ENCODE assay signal across 22 cellular contexts in the genomic region with DNA sequence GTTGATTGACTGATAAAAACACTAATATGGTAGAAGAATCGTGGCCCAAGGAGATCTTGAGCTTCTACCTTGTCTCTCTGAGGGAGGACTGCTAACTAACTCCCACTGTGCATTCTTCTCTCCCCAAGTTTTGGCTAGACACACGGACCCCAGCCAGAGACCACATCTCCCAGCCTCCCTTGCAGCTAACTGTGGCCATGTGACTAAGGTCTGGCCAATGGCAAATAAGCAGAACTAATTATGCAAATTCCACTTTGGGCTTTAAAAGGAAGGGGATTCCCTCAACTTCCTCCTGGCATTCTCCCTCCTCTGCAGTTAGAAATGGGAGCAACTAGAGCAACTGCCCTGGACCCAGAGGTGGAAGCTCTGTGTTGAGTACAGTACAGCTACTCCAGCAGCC. TPM values are rescaled to one million over a fixed set of nuclear protein-coding genes. Genes with fewer than 3 reads are reported as not detected.
DNase-seq lines count a peak whose midpoint lies in the region; ATAC-seq and TF ChIP-seq lines count a peak whose summit lies in the region.
"Had no signal": no experiment of that assay in that cellular context is flagged by ENCODE, and none has a peak within 500 bp of the region (broad histone marks: within the 10 kb centered on the region; RNA-seq: fewer than 3 reads in every experiment).

No MANE protein-coding gene starts in this region.

- no peak overlapping the region for H2AFZ ChIP-seq in SK-N-SH (ENCODE audit: low read depth)

- H3K36me3 Mint-ChIP-seq in WTC11: peaks cover 10% of the 10 kb centered on the region
- H3K36me3 Mint-ChIP-seq: CD8-positive, alpha-beta memory T cell had no signal

- no peaks in the 10 kb centered on the region for H3K79me2 ChIP-seq in SK-N-SH (ENCODE audit: insufficient read depth)

- TF ChIP-seq RAD21 in SK-N-SH (IDR thresholded peaks at IDR 0.05; ENCODE audit: low read length): no peak

- H3K9me3 ChIP-seq in SK-N-SH (no peaks in the 10 kb centered on the region), ovary (no peaks in the 10 kb centered on the region)
- H3K9me3 ChIP-seq: SJCRH30 had no signal

- no peak for TF ChIP-seq EP300 in SK-N-SH (IDR thresholded peaks at IDR 0.05; ENCODE audit: borderline replicate concordance in 1 of 2, low read depth in 1 of 2, low read length in 1 of 2)
- no peak for TF ChIP-seq EP300 in ovary (IDR thresholded peaks at IDR 0.05)

- no peak overlapping the region for H3K4me3 ChIP-seq in SK-N-SH (ENCODE audit: low read depth in 2 of 2, low read length in 1 of 2)
- no peak overlapping the region for H3K4me3 ChIP-seq in ovary
- H3K4me3 ChIP-seq: SJCRH30 had no signal

- no peaks in the 10 kb centered on the region for H3K4me1 ChIP-seq in SK-N-SH (ENCODE audit: control insufficient read depth in 1 of 2, insufficient read depth in 2 of 2, low read depth in 1 of 2, low read length in 1 of 2)
- H3K4me1 ChIP-seq in ovary (ENCODE audit: insufficient read depth): no peaks in the 10 kb centered on the region
- H3K4me1 ChIP-seq: SJCRH30 had no signal

- H3K9me3 Mint-ChIP-seq in WTC11: peaks cover 13% of the 10 kb centered on the region

- intact Hi-C loops in ovary (cut with DNase I): no loop called here

- H3K4me1 Mint-ChIP-seq in WTC11: peaks cover 5% of the 10 kb centered on the region
- H3K4me1 Mint-ChIP-seq: CD8-positive, alpha-beta memory T cell had no signal

- ATAC-seq in SK-N-SH treated with all-trans-retinoic acid at 6 μM for 48 hours (no peak), WTC11 (no peak), HG02763 (IDR thresholded peaks at IDR 0.05; ENCODE audit: unreplicated experiment) (no peak)
- ATAC-seq: HCT116, Panc1 had no signal

- CTCF ChIA-PET in SK-N-SH (lab: Yijun Ruan, JAX) (no interaction called here), WTC11 (lab: Charles Lee) (interaction anchor here (0.5 kb wide), 1 partner anchor 12 kb away, joined by 3 read pairs; no protein-coding TSS in a partner anchor)

- 14% methylated on average over 2 of the region's 2 CpGs for WGBS in SK-N-SH (ENCODE audit: low lambda C conversion rate)
- 57 to 78% (median 74%) methylated on average over 2 of the region's 2 CpGs for WGBS in ovary, 3 donors

- H3K36me3 ChIP-seq in SK-N-SH (replicated peaks in 1 of 2; ENCODE audit: control insufficient read depth in 1 of 2, insufficient read depth in 2 of 2, low read length in 1 of 2) (no peaks in the 10 kb centered on the region), ovary (no peaks in the 10 kb centered on the region)
- H3K36me3 ChIP-seq: SJCRH30 had no signal

- H3K27me3 ChIP-seq in SK-N-SH (ENCODE audit: insufficient read depth) (no peaks in the 10 kb centered on the region), ovary (no peaks in the 10 kb centered on the region)

- no peak for TF ChIP-seq POLR2A in ovary (IDR thresholded peaks at IDR 0.05)

- no peak overlapping the region for H3K4me3 Mint-ChIP-seq in WTC11
- H3K4me3 Mint-ChIP-seq: CD8-positive, alpha-beta memory T cell had no signal

- H3K9me2 ChIP-seq in SK-N-SH: no peaks in the 10 kb centered on the region

- no peaks in the 10 kb centered on the region for H4K20me1 ChIP-seq in SK-N-SH (ENCODE audit: insufficient read depth)

- no peak overlapping the region for H3K27ac Mint-ChIP-seq in WTC11

- H3K27ac ChIP-seq in SK-N-SH (ENCODE audit: low read depth in 2 of 2, low read length in 1 of 2) (no peak overlapping the region), ovary (no peak overlapping the region)
- H3K27ac ChIP-seq: SJCRH30 had no signal

- H3K4me2 ChIP-seq in SK-N-SH: no peak overlapping the region

- DNase-seq in SK-N-SH (no peak), NAMALWA (ENCODE audit: low spot score) (peak; percentile 56), WTC11 (ENCODE audit: low spot score) (no peak), ovary (no peak)
- no peak for DNase-seq in stimulated activated CD4-positive, alpha-beta T cell treated with anti-CD3 and anti-CD28 coated beads, Interleukin-12 subunit alpha, Interleukin-12 subunit beta, amount 100 ng/mL, for 4 hours
- DNase-seq: 8988T; AML-193; C1 segment of cervical spinal cord; CD8-positive, alpha-beta memory T cell; NCI-H1694 treated with DMSO at 0.1 percent for 48 hours; NCI-H2107; NCI-H69; SJCRH30; T-helper 9 cell had no signal

- POLR2A ChIA-PET in SK-N-SH (lab: Yijun Ruan, JAX) (no interaction called here), WTC11 (lab: Charles Lee) (no interaction called here)

- TF ChIP-seq CTCF in SK-N-SH (IDR thresholded peaks at IDR 0.05) (no peak), WTC11 (IDR thresholded peaks at IDR 0.05) (no peak), ovary (IDR thresholded peaks at IDR 0.05) (no peak)

- H3K27me3 Mint-ChIP-seq in WTC11 (ENCODE audit: low read depth): no peaks in the 10 kb centered on the region

- H3F3A ChIP-seq in SK-N-SH (replicated peaks; ENCODE audit: insufficient read depth): no peaks in the 10 kb centered on the region

- no peak overlapping the region for H3K9ac ChIP-seq in SK-N-SH

TF ChIP-seq in SK-N-SH, 30 proteins besides CTCF, POLR2A, EP300 and RAD21:
- no peak for TF ChIP-seq CHD2 (IDR thresholded peaks at IDR 0.05; ENCODE audit: low read length, partially characterized antibody)
- TF ChIP-seq GATA2 (CRISPR knock-in tag; IDR thresholded peaks at IDR 0.05): no peak
- TF ChIP-seq USF1 (IDR thresholded peaks at IDR 0.05; ENCODE audit: borderline replicate concordance, low read depth): peak; percentile 28; the same call in 1 of the 2 replicates
- no peak for TF ChIP-seq RCOR1 (IDR thresholded peaks at IDR 0.05; ENCODE audit: low read length)
- TF ChIP-seq MAX (IDR thresholded peaks at IDR 0.05; ENCODE audit: low read depth): no peak
- TF ChIP-seq TCF12 (IDR thresholded peaks at IDR 0.05): no peak
- TF ChIP-seq FOSL2 (IDR thresholded peaks at IDR 0.05; ENCODE audit: borderline replicate concordance, low read depth): no peak

TF ChIP-seq in SK-N-SH treated with all-trans-retinoic acid at 6 μM for 48 hours, 23 proteins besides CTCF, POLR2A, EP300 and RAD21 (continues in another document):
- no peak for TF ChIP-seq ZFP30 (CRISPR knock-in tag; IDR thresholded peaks at IDR 0.05)
- TF ChIP-seq ESRRG (CRISPR knock-in tag; IDR thresholded peaks at IDR 0.05): no peak
- TF ChIP-seq, protein P1, sequence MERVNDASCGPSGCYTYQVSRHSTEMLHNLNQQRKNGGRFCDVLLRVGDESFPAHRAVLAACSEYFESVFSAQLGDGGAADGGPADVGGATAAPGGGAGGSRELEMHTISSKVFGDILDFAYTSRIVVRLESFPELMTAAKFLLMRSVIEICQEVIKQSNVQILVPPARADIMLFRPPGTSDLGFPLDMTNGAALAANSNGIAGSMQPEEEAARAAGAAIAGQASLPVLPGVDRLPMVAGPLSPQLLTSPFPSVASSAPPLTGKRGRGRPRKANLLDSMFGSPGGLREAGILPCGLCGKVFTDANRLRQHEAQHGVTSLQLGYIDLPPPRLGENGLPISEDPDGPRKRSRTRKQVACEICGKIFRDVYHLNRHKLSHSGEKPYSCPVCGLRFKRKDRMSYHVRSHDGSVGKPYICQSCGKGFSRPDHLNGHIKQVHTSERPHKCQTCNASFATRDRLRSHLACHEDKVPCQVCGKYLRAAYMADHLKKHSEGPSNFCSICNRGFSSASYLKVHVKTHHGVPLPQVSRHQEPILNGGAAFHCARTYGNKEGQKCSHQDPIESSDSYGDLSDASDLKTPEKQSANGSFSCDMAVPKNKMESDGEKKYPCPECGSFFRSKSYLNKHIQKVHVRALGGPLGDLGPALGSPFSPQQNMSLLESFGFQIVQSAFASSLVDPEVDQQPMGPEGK (CRISPR knock-in tag; IDR thresholded peaks at IDR 0.05; ENCODE audit: borderline replicate concordance): no peak
- TF ChIP-seq ZNF70 (CRISPR knock-in tag; IDR thresholded peaks at IDR 0.05): no peak

TF ChIP-seq in WTC11, 78 proteins besides CTCF, POLR2A, EP300 and RAD21:
- TF ChIP-seq FOXP1 (CRISPR knock-in tag; IDR thresholded peaks at IDR 0.05; ENCODE audit: borderline replicate concordance) (no peak), TEAD4 (CRISPR knock-in tag; IDR thresholded peaks at IDR 0.05) (no peak), TP53 (CRISPR knock-in tag; IDR thresholded peaks at IDR 0.05) (no peak), NR1H2 (CRISPR knock-in tag; IDR thresholded peaks at IDR 0.05) (no peak), USF1 (CRISPR knock-in tag; IDR thresholded peaks at IDR 0.05) (peak; percentile 84)
- TF ChIP-seq, protein P2, sequence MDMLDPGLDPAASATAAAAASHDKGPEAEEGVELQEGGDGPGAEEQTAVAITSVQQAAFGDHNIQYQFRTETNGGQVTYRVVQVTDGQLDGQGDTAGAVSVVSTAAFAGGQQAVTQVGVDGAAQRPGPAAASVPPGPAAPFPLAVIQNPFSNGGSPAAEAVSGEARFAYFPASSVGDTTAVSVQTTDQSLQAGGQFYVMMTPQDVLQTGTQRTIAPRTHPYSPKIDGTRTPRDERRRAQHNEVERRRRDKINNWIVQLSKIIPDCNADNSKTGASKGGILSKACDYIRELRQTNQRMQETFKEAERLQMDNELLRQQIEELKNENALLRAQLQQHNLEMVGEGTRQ (CRISPR knock-in tag; IDR thresholded peaks at IDR 0.05): peak; percentile 86

RNA-seq across cellular contexts. Expression of gene BPIFA2, which starts 15.3 kb away (rescaled TPM):
- polyA plus RNA-seq in SK-N-SH (2012; rRNA removed) (not detected in 2 replicates), ovary (not detected)
- not detected in 2 replicates for polyA plus RNA-seq in SK-N-SH (2012; cell fraction: cytosol; rRNA removed)
- polyA plus RNA-seq in SK-N-SH (2012; cell fraction: nucleus; rRNA removed): not detected in 2 replicates
- total RNA-seq in WTC11 (2021) (not detected in 3 replicates), ovary (not detected)
- total RNA-seq: CD8-positive, alpha-beta memory T cell; Daoy; NCI-H460; SJCRH30; T-helper 1 cell treated with Interleukin-12 subunit alpha and Interleukin-12 subunit beta and Interleukin-4 antibody, amounts not matched to agents 30 ng/mL and 1 ng/mL, for 36 hours had no signal
- polyA plus RNA-seq: AG04450; CD8-positive, alpha-beta memory T cell had no signal

RNA-seq across cellular contexts. Expression of gene BPIFA3, which starts 33.9 kb away (rescaled TPM):
- polyA plus RNA-seq in SK-N-SH (2012; rRNA removed) (not detected in 2 replicates), ovary (not detected)
- polyA plus RNA-seq in SK-N-SH (2012; cell fraction: cytosol; rRNA removed): not detected in 2 replicates
- not detected in 2 replicates for polyA plus RNA-seq in SK-N-SH (2012; cell fraction: nucleus; rRNA removed)
- total RNA-seq in WTC11 (2021) (not detected in 3 replicates), ovary (not detected)
- total RNA-seq: CD8-positive, alpha-beta memory T cell; Daoy; NCI-H460; SJCRH30; T-helper 1 cell treated with Interleukin-12 subunit alpha and Interleukin-12 subunit beta and Interleukin-4 antibody, amounts not matched to agents 30 ng/mL and 1 ng/mL, for 36 hours had no signal
- polyA plus RNA-seq: AG04450; CD8-positive, alpha-beta memory T cell had no signal

RNA-seq across cellular contexts. Expression of gene BPIFA1, which starts 52.5 kb away (rescaled TPM):
- polyA plus RNA-seq in SK-N-SH (2012; rRNA removed) (not detected in 2 replicates), ovary (not detected)
- polyA plus RNA-seq in SK-N-SH (2012; cell fraction: cytosol; rRNA removed): not detected in 2 replicates
- not detected in 2 replicates for polyA plus RNA-seq in SK-N-SH (2012; cell fraction: nucleus; rRNA removed)
- total RNA-seq in WTC11 (2021) (not detected in 3 replicates), ovary (not detected)
- total RNA-seq: CD8-positive, alpha-beta memory T cell; Daoy; NCI-H460; SJCRH30; T-helper 1 cell treated with Interleukin-12 subunit alpha and Interleukin-12 subunit beta and Interleukin-4 antibody, amounts not matched to agents 30 ng/mL and 1 ng/mL, for 36 hours had no signal
- polyA plus RNA-seq: AG04450; CD8-positive, alpha-beta memory T cell had no signal
